Comparison of ENCODE assay signal across 1 cellular context in the genomic region with DNA sequence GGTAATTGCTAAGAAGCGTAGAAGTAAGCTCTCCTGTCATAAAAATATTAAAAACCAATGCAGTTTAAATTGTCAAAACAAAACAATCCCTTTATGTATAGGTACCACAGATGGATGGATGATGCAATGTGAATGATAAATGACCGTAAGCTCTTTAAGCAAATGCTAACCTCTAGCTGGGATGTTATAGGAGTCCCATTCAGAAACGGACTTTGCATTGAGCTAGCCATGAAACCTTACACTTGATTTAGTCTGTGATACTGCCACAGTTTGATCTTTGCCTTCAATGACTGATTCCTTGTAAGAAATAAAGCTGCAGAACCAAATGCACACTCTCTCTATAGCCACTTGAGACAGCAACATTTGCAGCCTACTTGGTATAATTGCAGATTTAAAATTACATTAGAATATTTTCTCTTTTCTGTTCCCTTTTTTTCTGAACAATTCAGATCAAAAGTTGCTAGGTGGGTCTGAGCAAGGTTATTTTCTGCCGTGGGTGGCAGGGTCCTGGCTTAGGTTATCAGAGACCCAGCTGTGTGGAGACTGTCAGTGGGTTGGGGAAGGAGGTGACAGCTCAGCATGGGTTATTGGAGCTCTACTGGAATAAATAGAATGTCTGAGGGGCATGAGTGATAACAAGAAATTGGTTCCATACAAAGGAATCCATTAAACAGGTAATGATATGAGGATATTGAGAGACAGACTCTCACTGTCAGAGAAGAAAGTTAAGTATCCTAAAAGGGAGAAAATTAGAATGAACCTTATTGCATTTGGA.
TF ChIP-seq lines count a peak whose summit lies in the region.

No MANE protein-coding gene starts in this region.

TF ChIP-seq in SK-N-SH treated with all-trans-retinoic acid at 6 μM for 48 hours, 23 proteins besides CTCF, POLR2A, EP300 and RAD21 (continued from another document):
- TF ChIP-seq RARB (CRISPR knock-in tag; IDR thresholded peaks at IDR 0.05) (no peak), ARNTL (CRISPR knock-in tag; IDR thresholded peaks at IDR 0.05; ENCODE audit: borderline replicate concordance, low read depth) (no peak), TOX (CRISPR knock-in tag; IDR thresholded peaks at IDR 0.05; ENCODE audit: borderline replicate concordance) (no peak), ZC3H10 (CRISPR knock-in tag; IDR thresholded peaks at IDR 0.05) (no peak), ZNF70 (CRISPR knock-in tag; IDR thresholded peaks at IDR 0.05) (no peak), GLIS3 (CRISPR knock-in tag; IDR thresholded peaks at IDR 0.05) (no peak), ZFP3 (CRISPR knock-in tag; IDR thresholded peaks at IDR 0.05) (no peak)
